Comparison of ENCODE assay signal across 22 cellular contexts in the genomic region with DNA sequence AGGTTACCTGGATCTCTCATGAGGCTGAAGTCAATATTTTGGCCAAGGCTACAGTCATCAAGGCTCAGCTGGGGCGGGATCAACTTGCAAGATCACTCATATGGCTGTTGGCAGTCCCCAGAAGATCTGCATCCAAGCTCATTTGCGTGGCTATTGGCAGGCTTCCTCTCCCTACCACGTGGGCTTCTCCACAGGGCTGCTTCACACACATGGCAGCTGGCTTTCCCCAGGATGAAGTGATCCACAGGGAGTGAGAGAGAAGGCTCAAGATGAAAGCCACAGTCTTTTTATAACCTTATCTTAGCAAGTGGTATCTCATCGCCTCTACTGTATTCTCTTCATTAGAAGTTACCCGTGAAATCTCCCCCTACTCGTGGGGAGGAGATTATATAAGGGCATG.
DNase-seq lines count a peak whose midpoint lies in the region; ATAC-seq and TF ChIP-seq lines count a peak whose summit lies in the region.
"Had no signal": no experiment of that assay in that cellular context is flagged by ENCODE, and none has a peak within 500 bp of the region (broad histone marks: within the 10 kb centered on the region; RNA-seq: fewer than 3 reads in every experiment).

No MANE protein-coding gene starts in this region.

- intact Hi-C loops in right cardiac atrium (cut with DNase I) (loop anchor here (5.0 to 10.0 kb wide), 5 partner anchors 141 to 473 kb away; no protein-coding TSS in a partner anchor), adrenal gland (cut with DNase I) (loop anchor here in 1 of 2 donors (5.0 to 10.0 kb wide), 2 partner anchors 321 to 468 kb away; no protein-coding TSS in a partner anchor)

- no peak overlapping the region for H3K4me2 ChIP-seq in smooth muscle cell
- H3K4me2 ChIP-seq: A549, SK-N-SH had no signal

- peak in 2 of 3 donors; percentile 9 to 22 for DNase-seq in right cardiac atrium
- no peak for DNase-seq in right atrium auricular region (ENCODE audit: low spot score)
- peak; percentile 28 for DNase-seq in RPMI7951 (ENCODE audit: low read depth)
- DNase-seq in fibroblast of pulmonary artery (ENCODE audit: low read depth), result peak; percentile 16
- DNase-seq in smooth muscle cell (lab: John Stamatoyannopoulos, UW; ENCODE audit: unreplicated experiment), result no peak
- DNase-seq in adrenal gland, result no peak
- no peak for DNase-seq in HEK293T (ENCODE audit: extremely low spot score)
- DNase-seq in NCI-H2107 treated with DMSO at 0.1 percent for 48 hours (lab: John Stamatoyannopoulos, UW; ENCODE audit: unreplicated experiment), result no peak
- DNase-seq: activated CD8-positive, alpha-beta memory T cell treated with anti-CD3 and anti-CD28 coated beads, Interleukin-2, amount 50 U/mL, for 48 hours; activated naive CD8-positive, alpha-beta T cell treated with anti-CD3 and anti-CD28 coated beads, Interleukin-2, amount 10 ng/mL, durations not matched to agents 7 days and 5 days; effector CD4-positive, alpha-beta T cell; left colon; NCI-H1105; NCI-H2081; NCI-H510A; nephron progenitor cell; SK-N-SH had no signal

- H3K4me1 ChIP-seq in right cardiac atrium (ENCODE audit: control insufficient read depth, insufficient read depth, low read length), result no peaks in the 10 kb centered on the region
- no peaks in the 10 kb centered on the region for H3K4me1 ChIP-seq in right atrium auricular region
- H3K4me1 ChIP-seq in smooth muscle cell (ENCODE audit: low read depth), result no peaks in the 10 kb centered on the region
- H3K4me1 ChIP-seq in adrenal gland (replicated peaks in 1 of 2), result peaks cover 5 to 8% of the 10 kb centered on the region in 2 donors

- POLR2A ChIA-PET in HEK293T (lab: Yijun Ruan, JAX), result no interaction called here

- no peaks in the 10 kb centered on the region for H3K36me3 ChIP-seq in right atrium auricular region
- H3K36me3 ChIP-seq in smooth muscle cell (ENCODE audit: low read depth), result no peaks in the 10 kb centered on the region
- no peaks in the 10 kb centered on the region for H3K36me3 ChIP-seq in adrenal gland (replicated peaks in 1 of 2)
- H3K36me3 ChIP-seq: heart left ventricle had no signal

- CTCF ChIA-PET in HEK293T (lab: Yijun Ruan, JAX), result no interaction called here

- H3K4me3 ChIP-seq in right cardiac atrium (ENCODE audit: low read length) (no peak overlapping the region), right atrium auricular region (no peak overlapping the region), fibroblast of pulmonary artery (replicated peaks; ENCODE audit: low read depth, low read length) (no peak overlapping the region), smooth muscle cell (no peak overlapping the region), adrenal gland (no peak overlapping the region)
- H3K4me3 ChIP-seq: A549, heart left ventricle had no signal

- no peaks in the 10 kb centered on the region for H4K20me1 ChIP-seq in smooth muscle cell (ENCODE audit: low read depth)

- peaks cover 5% of the 10 kb centered on the region for H3F3A ChIP-seq in smooth muscle cell (ENCODE audit: low read depth)

- ATAC-seq in right cardiac atrium, result no peak
- ATAC-seq: A549, esophagus mucosa, HCT116, heart left ventricle, left colon had no signal

- 47% methylated on average over 6 of the region's 6 CpGs for WGBS in right cardiac atrium
- 54% methylated on average over 6 of the region's 6 CpGs for WGBS in smooth muscle cell (ENCODE audit: low lambda C conversion rate)
- WGBS in adrenal gland, 4 donors, result 71 to 78% (median 75%) methylated on average over 6 of the region's 6 CpGs

- H3K27me3 ChIP-seq in right cardiac atrium (ENCODE audit: control insufficient read depth, insufficient read depth), result no peaks in the 10 kb centered on the region
- H3K27me3 ChIP-seq in right atrium auricular region, result no peaks in the 10 kb centered on the region
- H3K27me3 ChIP-seq in smooth muscle cell (ENCODE audit: low read depth), result no peaks in the 10 kb centered on the region
- H3K27me3 ChIP-seq in adrenal gland, result no peaks in the 10 kb centered on the region
- H3K27me3 ChIP-seq: heart left ventricle had no signal

- no peak for TF ChIP-seq POLR2A in adrenal gland (IDR thresholded peaks at IDR 0.05)

- H3K9me3 ChIP-seq in right cardiac atrium (ENCODE audit: control insufficient read depth, low read length) (no peaks in the 10 kb centered on the region), right atrium auricular region (no peaks in the 10 kb centered on the region), smooth muscle cell (replicated peaks; ENCODE audit: low read depth) (no peaks in the 10 kb centered on the region), adrenal gland (replicated peaks in 1 of 3) (no peaks in the 10 kb centered on the region)
- H3K9me3 ChIP-seq: SK-N-SH had no signal

- no peak overlapping the region for H3K9ac ChIP-seq in smooth muscle cell (ENCODE audit: low read depth)
- H3K9ac ChIP-seq: SK-N-SH had no signal

- H3K27ac ChIP-seq in right cardiac atrium (ENCODE audit: low read length) (no peak overlapping the region), right atrium auricular region (no peak overlapping the region), smooth muscle cell (ENCODE audit: low read depth) (no peak overlapping the region), adrenal gland (no peak overlapping the region)
- H3K27ac ChIP-seq: A549, C4-2B, heart left ventricle had no signal

- no peaks in the 10 kb centered on the region for H3K79me2 ChIP-seq in smooth muscle cell (ENCODE audit: low read depth)

- peak overlapping the region; percentile 29 for H2AFZ ChIP-seq in smooth muscle cell (ENCODE audit: low read depth)

- TF ChIP-seq CTCF in right atrium auricular region (IDR thresholded peaks at IDR 0.05) (no peak), fibroblast of pulmonary artery (IDR thresholded peaks at IDR 0.05; ENCODE audit: low read length, missing control alignments) (no peak), smooth muscle cell (IDR thresholded peaks at IDR 0.05; ENCODE audit: borderline replicate concordance, insufficient read depth, poor library complexity, severe bottlenecking) (no peak), adrenal gland (IDR thresholded peaks at IDR 0.05) (no peak)

TF ChIP-seq in HEK293T, 16 proteins besides CTCF, POLR2A, EP300 and RAD21:
- TF ChIP-seq FOXM1 (IDR thresholded peaks at IDR 0.05; ENCODE audit: borderline replicate concordance), result no peak
- TF ChIP-seq TARDBP (IDR thresholded peaks at IDR 0.05), result no peak
- TF ChIP-seq FOXK2 (IDR thresholded peaks at IDR 0.05), result no peak
- TF ChIP-seq SUZ12 (IDR thresholded peaks at IDR 0.05), result no peak
- no peak for TF ChIP-seq CTBP1 (IDR thresholded peaks at IDR 0.05; ENCODE audit: borderline replicate concordance)
- no peak for TF ChIP-seq FOXA1 (IDR thresholded peaks at IDR 0.05)
- TF ChIP-seq LEF1 (IDR thresholded peaks at IDR 0.05; ENCODE audit: borderline replicate concordance), result no peak
- no peak for TF ChIP-seq L3MBTL2 (conservative IDR thresholded peaks at IDR 0.05)

Comparison
In these comparisons a context has a peak if more than half of its experiments do, and no peak if none do; other contexts are left out.
1. DNase-seq: peak in right cardiac atrium (2 of 3), RPMI7951 (single experiment) and fibroblast of pulmonary artery (single experiment); none in right atrium auricular region (single experiment), smooth muscle cell (single experiment), adrenal gland (0 of 7), HEK293T (single experiment) and NCI-H2107 treated with DMSO at 0.1 percent for 48 hours (single experiment).